Comparison of ENCODE assay signal across 24 cellular contexts in the genomic region with DNA sequence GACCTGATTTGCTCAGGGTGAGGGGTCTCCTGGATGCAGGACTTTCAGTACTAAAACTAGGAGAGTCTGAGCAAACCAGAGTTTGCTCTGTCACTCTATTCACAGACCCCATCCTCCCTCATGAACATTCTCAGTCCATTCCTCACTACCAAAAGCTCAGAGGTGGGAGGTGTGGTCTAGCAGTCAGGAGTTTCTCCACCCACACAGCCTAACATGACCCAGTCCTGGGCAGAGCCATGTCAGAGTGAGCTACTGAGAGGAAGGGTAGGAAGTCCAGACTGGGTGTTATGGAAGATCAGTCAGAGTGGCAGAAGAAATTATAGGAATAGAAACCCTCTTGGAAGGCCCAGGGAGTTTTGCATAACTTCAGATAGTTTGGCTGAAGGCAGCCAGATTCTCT.
DNase-seq lines count a peak whose midpoint lies in the region; ATAC-seq and TF ChIP-seq lines count a peak whose summit lies in the region.
"Had no signal": no experiment of that assay in that cellular context is flagged by ENCODE, and none has a peak within 500 bp of the region (broad histone marks: within the 10 kb centered on the region; RNA-seq: fewer than 3 reads in every experiment).

No MANE protein-coding gene starts in this region.

- CTCF ChIA-PET in HEK293 (lab: Yijun Ruan, JAX): no interaction called here

- TF ChIP-seq CTCF in HEK293 (tag by site-specific recombination; IDR thresholded peaks at IDR 0.05): no peak
- no peak for TF ChIP-seq CTCF in foreskin keratinocyte (conservative IDR thresholded peaks at IDR 0.05)

- H3K4me1 ChIP-seq in HEK293 (ENCODE audit: control insufficient read depth, insufficient read depth, low read length): no peaks in the 10 kb centered on the region
- H3K4me1 ChIP-seq in adipocyte (ENCODE audit: control insufficient read depth, insufficient read depth, low read length): no peaks in the 10 kb centered on the region
- H3K4me1 ChIP-seq in foreskin keratinocyte: no peaks in the 10 kb centered on the region
- H3K4me1 ChIP-seq: BE2C, HAP-1 had no signal

- H3K36me3 ChIP-seq in HEK293 (ENCODE audit: control insufficient read depth in 2 of 2, insufficient read depth in 1 of 2, low read length in 2 of 2) (no peaks in the 10 kb centered on the region), adipocyte (ENCODE audit: control insufficient read depth, insufficient read depth, low read length, severe bottlenecking) (no peaks in the 10 kb centered on the region)
- H3K36me3 ChIP-seq: BE2C, HAP-1 had no signal

- ATAC-seq in foreskin keratinocyte (peak; percentile 18), HG02623 (IDR thresholded peaks at IDR 0.05; ENCODE audit: unreplicated experiment) (no peak), GM21526 (IDR thresholded peaks at IDR 0.05; ENCODE audit: low FRiP score, unreplicated experiment) (no peak)
- ATAC-seq: HepG2 had no signal

- DNase-seq in adipocyte (ENCODE audit: low read depth): peak; percentile 1
- peak in 1 of 2 donors; percentile 1 for DNase-seq in foreskin keratinocyte
- DNase-seq in renal cortical epithelial cell (ENCODE audit: low read depth): peak; percentile 42
- DNase-seq in NCI-H1048 (lab: John Stamatoyannopoulos, UW): no peak
- DNase-seq in stimulated activated CD8-positive, alpha-beta memory T cell treated with anti-CD3 and anti-CD28 coated beads, Interleukin-4, amount 100 ng/mL, for 48 hours: no peak
- DNase-seq: 8988T; BE2C; CD4-positive, CD25-positive, alpha-beta regulatory T cell; DMS153; GDM1; GM23248; KBM-7; NCI-H1417; NCI-H187; NCI-H2107; NCI-H510A treated with DMSO at 0.1 percent for 48 hours; NCI-H774; OCI-M1; Right ventricle myocardium superior had no signal

- no peaks in the 10 kb centered on the region for H3K9me3 ChIP-seq in HEK293 (ENCODE audit: control insufficient read depth, insufficient read depth, low read depth, low read length)
- peaks cover 2% of the 10 kb centered on the region for H3K9me3 ChIP-seq in adipocyte (ENCODE audit: control insufficient read depth, low read length)
- H3K9me3 ChIP-seq: BE2C, HAP-1 had no signal

- no peak overlapping the region for H3K9ac ChIP-seq in adipocyte (ENCODE audit: low read length)
- H3K9ac ChIP-seq: GM23248 had no signal

- H3K27ac ChIP-seq in HEK293 (ENCODE audit: extremely low read depth, low read depth, low read length) (no peak overlapping the region), foreskin keratinocyte (no peak overlapping the region)
- H3K27ac ChIP-seq: GM23248 had no signal

- POLR2A ChIA-PET in HEK293 (lab: Yijun Ruan, JAX): no interaction called here

- no peak overlapping the region for H3K4me3 ChIP-seq in HEK293 (ENCODE audit: low read depth, low read length)
- H3K4me3 ChIP-seq in adipocyte (ENCODE audit: low read length): no peak overlapping the region
- H3K4me3 ChIP-seq: GM23248, HAP-1 had no signal

- H3K27me3 ChIP-seq in adipocyte (replicated peaks; ENCODE audit: control insufficient read depth, insufficient read depth, low read length): no peaks in the 10 kb centered on the region
- peaks cover 41% of the 10 kb centered on the region for H3K27me3 ChIP-seq in foreskin keratinocyte
- H3K27me3 ChIP-seq: BE2C had no signal

TF ChIP-seq in HEK293, 187 proteins besides CTCF, POLR2A, EP300 and RAD21:
- TF ChIP-seq ZNF146 (tag by site-specific recombination; IDR thresholded peaks at IDR 0.05) (no peak), GLIS2 (tag by site-specific recombination; IDR thresholded peaks at IDR 0.05) (no peak), ZFHX2 (tag by site-specific recombination; conservative IDR thresholded peaks at IDR 0.05) (peak; percentile 35; the same call in 1 of the 2 replicates)

Comparison
In these comparisons a context has a peak if more than half of its experiments do, and no peak if none do; other contexts are left out.
1. DNase-seq: peak in adipocyte (single experiment) and renal cortical epithelial cell (single experiment); none in NCI-H1048 (single experiment) and stimulated activated CD8-positive, alpha-beta memory T cell treated with anti-CD3 and anti-CD28 coated beads, Interleukin-4, amount 100 ng/mL, for 48 hours (single experiment).